In genomic region chr12:110583137-110584059, GRCh38 we compare ENCODE assay signal across 1 cellular context.
TF ChIP-seq lines count a peak whose summit lies in the region.

A gene with protein sequence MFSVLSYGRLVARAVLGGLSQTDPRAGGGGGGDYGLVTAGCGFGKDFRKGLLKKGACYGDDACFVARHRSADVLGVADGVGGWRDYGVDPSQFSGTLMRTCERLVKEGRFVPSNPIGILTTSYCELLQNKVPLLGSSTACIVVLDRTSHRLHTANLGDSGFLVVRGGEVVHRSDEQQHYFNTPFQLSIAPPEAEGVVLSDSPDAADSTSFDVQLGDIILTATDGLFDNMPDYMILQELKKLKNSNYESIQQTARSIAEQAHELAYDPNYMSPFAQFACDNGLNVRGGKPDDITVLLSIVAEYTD (minus strand): TSS chr12:110583318. CDS start chr12:110583031, 287 bp downstream.

TF ChIP-seq in K562, 482 proteins besides CTCF, POLR2A, EP300 and RAD21 (continued from another document and continues in another):
- TF ChIP-seq, protein P1, sequence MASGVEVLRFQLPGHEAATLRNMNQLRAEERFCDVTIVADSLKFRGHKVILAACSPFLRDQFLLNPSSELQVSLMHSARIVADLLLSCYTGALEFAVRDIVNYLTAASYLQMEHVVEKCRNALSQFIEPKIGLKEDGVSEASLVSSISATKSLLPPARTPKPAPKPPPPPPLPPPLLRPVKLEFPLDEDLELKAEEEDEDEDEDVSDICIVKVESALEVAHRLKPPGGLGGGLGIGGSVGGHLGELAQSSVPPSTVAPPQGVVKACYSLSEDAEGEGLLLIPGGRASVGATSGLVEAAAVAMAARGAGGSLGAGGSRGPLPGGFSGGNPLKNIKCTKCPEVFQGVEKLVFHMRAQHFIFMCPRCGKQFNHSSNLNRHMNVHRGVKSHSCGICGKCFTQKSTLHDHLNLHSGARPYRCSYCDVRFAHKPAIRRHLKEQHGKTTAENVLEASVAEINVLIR (CRISPR knock-in tag; IDR thresholded peaks at IDR 0.05): no peak
- peak; percentile 89 for TF ChIP-seq MEIS2 (IDR thresholded peaks at IDR 0.05; ENCODE audit: partially characterized antibody)
- TF ChIP-seq HCFC1 (IDR thresholded peaks at IDR 0.05; ENCODE audit: low read depth, low read length): peak; percentile 82
- TF ChIP-seq PHF8 (IDR thresholded peaks at IDR 0.05; ENCODE audit: borderline replicate concordance, low read length): peak; percentile 81; the same call in 1 of the 2 replicates
- peak; percentile 58 for TF ChIP-seq ZNF766 (CRISPR knock-in tag; conservative IDR thresholded peaks at IDR 0.05)
- no peak for TF ChIP-seq ZNF282 (CRISPR knock-in tag; IDR thresholded peaks at IDR 0.05)
- peak; percentile 89 for TF ChIP-seq POLR2G (IDR thresholded peaks at IDR 0.05; ENCODE audit: low read depth, low read length)
- TF ChIP-seq ZNF143 (CRISPR knock-in tag; IDR thresholded peaks at IDR 0.05): peak; percentile 76
- peak; percentile 72 for TF ChIP-seq POLR2AphosphoS5 (IDR thresholded peaks at IDR 0.05; ENCODE audit: control insufficient read depth, insufficient read depth, low read depth, low read length)
- TF ChIP-seq PHTF2 (CRISPR knock-in tag; IDR thresholded peaks at IDR 0.05): no peak
- TF ChIP-seq SAP30 (IDR thresholded peaks at IDR 0.05; ENCODE audit: borderline replicate concordance, insufficient read depth, low read depth, low read length, poor library complexity, severe bottlenecking): peak; percentile 54
- peak; percentile 56; the same call in 1 of the 2 replicates for TF ChIP-seq SIN3B (IDR thresholded peaks at IDR 0.05; ENCODE audit: low read depth)
- TF ChIP-seq TAF9B (IDR thresholded peaks at IDR 0.05; ENCODE audit: partially characterized antibody): peak; percentile 59
- TF ChIP-seq, protein P2, sequence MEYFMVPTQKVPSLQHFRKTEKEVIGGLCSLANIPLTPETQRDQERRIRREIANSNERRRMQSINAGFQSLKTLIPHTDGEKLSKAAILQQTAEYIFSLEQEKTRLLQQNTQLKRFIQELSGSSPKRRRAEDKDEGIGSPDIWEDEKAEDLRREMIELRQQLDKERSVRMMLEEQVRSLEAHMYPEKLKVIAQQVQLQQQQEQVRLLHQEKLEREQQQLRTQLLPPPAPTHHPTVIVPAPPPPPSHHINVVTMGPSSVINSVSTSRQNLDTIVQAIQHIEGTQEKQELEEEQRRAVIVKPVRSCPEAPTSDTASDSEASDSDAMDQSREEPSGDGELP (CRISPR knock-in tag; IDR thresholded peaks at IDR 0.05; ENCODE audit: borderline replicate concordance): peak; percentile 88
- TF ChIP-seq HDAC1 (IDR thresholded peaks at IDR 0.05): peak in 1 of 2 experiments; percentile 66; a peak in 1 of 4 replicates
- TF ChIP-seq BRF1 (IDR thresholded peaks at IDR 0.05; ENCODE audit: borderline replicate concordance, extremely low read depth, insufficient read length): no peak
- TF ChIP-seq GABPB1 (CRISPR knock-in tag; IDR thresholded peaks at IDR 0.05): peak; percentile 49; the same call in 1 of the 2 replicates
- no peak for TF ChIP-seq TRIM28 (IDR thresholded peaks at IDR 0.05)
- no peak for TF ChIP-seq MCM5 (IDR thresholded peaks at IDR 0.05; ENCODE audit: low read depth)
- TF ChIP-seq SP1 (CRISPR knock-in tag; IDR thresholded peaks at IDR 0.05): 0 out of 2 replicates have a peak, but pooled peaks have one; percentile 52
- TF ChIP-seq, protein P3, sequence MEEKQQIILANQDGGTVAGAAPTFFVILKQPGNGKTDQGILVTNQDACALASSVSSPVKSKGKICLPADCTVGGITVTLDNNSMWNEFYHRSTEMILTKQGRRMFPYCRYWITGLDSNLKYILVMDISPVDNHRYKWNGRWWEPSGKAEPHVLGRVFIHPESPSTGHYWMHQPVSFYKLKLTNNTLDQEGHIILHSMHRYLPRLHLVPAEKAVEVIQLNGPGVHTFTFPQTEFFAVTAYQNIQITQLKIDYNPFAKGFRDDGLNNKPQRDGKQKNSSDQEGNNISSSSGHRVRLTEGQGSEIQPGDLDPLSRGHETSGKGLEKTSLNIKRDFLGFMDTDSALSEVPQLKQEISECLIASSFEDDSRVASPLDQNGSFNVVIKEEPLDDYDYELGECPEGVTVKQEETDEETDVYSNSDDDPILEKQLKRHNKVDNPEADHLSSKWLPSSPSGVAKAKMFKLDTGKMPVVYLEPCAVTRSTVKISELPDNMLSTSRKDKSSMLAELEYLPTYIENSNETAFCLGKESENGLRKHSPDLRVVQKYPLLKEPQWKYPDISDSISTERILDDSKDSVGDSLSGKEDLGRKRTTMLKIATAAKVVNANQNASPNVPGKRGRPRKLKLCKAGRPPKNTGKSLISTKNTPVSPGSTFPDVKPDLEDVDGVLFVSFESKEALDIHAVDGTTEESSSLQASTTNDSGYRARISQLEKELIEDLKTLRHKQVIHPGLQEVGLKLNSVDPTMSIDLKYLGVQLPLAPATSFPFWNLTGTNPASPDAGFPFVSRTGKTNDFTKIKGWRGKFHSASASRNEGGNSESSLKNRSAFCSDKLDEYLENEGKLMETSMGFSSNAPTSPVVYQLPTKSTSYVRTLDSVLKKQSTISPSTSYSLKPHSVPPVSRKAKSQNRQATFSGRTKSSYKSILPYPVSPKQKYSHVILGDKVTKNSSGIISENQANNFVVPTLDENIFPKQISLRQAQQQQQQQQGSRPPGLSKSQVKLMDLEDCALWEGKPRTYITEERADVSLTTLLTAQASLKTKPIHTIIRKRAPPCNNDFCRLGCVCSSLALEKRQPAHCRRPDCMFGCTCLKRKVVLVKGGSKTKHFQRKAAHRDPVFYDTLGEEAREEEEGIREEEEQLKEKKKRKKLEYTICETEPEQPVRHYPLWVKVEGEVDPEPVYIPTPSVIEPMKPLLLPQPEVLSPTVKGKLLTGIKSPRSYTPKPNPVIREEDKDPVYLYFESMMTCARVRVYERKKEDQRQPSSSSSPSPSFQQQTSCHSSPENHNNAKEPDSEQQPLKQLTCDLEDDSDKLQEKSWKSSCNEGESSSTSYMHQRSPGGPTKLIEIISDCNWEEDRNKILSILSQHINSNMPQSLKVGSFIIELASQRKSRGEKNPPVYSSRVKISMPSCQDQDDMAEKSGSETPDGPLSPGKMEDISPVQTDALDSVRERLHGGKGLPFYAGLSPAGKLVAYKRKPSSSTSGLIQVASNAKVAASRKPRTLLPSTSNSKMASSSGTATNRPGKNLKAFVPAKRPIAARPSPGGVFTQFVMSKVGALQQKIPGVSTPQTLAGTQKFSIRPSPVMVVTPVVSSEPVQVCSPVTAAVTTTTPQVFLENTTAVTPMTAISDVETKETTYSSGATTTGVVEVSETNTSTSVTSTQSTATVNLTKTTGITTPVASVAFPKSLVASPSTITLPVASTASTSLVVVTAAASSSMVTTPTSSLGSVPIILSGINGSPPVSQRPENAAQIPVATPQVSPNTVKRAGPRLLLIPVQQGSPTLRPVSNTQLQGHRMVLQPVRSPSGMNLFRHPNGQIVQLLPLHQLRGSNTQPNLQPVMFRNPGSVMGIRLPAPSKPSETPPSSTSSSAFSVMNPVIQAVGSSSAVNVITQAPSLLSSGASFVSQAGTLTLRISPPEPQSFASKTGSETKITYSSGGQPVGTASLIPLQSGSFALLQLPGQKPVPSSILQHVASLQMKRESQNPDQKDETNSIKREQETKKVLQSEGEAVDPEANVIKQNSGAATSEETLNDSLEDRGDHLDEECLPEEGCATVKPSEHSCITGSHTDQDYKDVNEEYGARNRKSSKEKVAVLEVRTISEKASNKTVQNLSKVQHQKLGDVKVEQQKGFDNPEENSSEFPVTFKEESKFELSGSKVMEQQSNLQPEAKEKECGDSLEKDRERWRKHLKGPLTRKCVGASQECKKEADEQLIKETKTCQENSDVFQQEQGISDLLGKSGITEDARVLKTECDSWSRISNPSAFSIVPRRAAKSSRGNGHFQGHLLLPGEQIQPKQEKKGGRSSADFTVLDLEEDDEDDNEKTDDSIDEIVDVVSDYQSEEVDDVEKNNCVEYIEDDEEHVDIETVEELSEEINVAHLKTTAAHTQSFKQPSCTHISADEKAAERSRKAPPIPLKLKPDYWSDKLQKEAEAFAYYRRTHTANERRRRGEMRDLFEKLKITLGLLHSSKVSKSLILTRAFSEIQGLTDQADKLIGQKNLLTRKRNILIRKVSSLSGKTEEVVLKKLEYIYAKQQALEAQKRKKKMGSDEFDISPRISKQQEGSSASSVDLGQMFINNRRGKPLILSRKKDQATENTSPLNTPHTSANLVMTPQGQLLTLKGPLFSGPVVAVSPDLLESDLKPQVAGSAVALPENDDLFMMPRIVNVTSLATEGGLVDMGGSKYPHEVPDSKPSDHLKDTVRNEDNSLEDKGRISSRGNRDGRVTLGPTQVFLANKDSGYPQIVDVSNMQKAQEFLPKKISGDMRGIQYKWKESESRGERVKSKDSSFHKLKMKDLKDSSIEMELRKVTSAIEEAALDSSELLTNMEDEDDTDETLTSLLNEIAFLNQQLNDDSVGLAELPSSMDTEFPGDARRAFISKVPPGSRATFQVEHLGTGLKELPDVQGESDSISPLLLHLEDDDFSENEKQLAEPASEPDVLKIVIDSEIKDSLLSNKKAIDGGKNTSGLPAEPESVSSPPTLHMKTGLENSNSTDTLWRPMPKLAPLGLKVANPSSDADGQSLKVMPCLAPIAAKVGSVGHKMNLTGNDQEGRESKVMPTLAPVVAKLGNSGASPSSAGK (IDR thresholded peaks at IDR 0.05): no peak; the same call in 1 of the 2 replicates
- TF ChIP-seq ZNF384 (IDR thresholded peaks at IDR 0.05; ENCODE audit: low read depth, low read length): no peak
- TF ChIP-seq SMAD1 (IDR thresholded peaks at IDR 0.05; ENCODE audit: low read depth, low read length, partially characterized antibody): no peak
- no peak for TF ChIP-seq ZNF699 (CRISPR knock-in tag; IDR thresholded peaks at IDR 0.05; ENCODE audit: insufficient replicate concordance)
- TF ChIP-seq, protein P4, sequence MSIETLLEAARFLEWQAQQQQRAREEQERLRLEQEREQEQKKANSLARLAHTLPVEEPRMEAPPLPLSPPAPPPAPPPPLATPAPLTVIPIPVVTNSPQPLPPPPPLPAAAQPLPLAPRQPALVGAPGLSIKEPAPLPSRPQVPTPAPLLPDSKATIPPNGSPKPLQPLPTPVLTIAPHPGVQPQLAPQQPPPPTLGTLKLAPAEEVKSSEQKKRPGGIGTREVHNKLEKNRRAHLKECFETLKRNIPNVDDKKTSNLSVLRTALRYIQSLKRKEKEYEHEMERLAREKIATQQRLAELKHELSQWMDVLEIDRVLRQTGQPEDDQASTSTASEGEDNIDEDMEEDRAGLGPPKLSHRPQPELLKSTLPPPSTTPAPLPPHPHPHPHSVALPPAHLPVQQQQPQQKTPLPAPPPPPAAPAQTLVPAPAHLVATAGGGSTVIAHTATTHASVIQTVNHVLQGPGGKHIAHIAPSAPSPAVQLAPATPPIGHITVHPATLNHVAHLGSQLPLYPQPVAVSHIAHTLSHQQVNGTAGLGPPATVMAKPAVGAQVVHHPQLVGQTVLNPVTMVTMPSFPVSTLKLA (conservative IDR thresholded peaks at IDR 0.05): peak; percentile 51 to 62; a peak in 2 of 4 replicates
- TF ChIP-seq ZNF586 (CRISPR knock-in tag; conservative IDR thresholded peaks at IDR 0.05): no peak
- TF ChIP-seq ZNF24 (IDR thresholded peaks at IDR 0.05): 0 out of 2 replicates have a peak, but pooled peaks have one; percentile 30
- TF ChIP-seq, protein P5, sequence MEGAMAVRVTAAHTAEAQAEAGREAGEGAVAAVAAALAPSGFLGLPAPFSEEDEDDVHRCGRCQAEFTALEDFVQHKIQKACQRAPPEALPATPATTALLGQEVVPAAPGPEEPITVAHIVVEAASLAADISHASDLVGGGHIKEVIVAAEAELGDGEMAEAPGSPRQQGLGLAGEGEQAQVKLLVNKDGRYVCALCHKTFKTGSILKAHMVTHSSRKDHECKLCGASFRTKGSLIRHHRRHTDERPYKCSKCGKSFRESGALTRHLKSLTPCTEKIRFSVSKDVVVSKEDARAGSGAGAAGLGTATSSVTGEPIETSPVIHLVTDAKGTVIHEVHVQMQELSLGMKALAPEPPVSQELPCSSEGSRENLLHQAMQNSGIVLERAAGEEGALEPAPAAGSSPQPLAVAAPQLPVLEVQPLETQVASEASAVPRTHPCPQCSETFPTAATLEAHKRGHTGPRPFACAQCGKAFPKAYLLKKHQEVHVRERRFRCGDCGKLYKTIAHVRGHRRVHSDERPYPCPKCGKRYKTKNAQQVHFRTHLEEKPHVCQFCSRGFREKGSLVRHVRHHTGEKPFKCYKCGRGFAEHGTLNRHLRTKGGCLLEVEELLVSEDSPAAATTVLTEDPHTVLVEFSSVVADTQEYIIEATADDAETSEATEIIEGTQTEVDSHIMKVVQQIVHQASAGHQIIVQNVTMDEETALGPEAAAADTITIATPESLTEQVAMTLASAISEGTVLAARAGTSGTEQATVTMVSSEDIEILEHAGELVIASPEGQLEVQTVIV (CRISPR knock-in tag; IDR thresholded peaks at IDR 0.05; ENCODE audit: borderline replicate concordance): no peak
- 0 out of 2 replicates have a peak, but pooled peaks have one; percentile 15 for TF ChIP-seq LCOR (CRISPR knock-in tag; IDR thresholded peaks at IDR 0.05)
- peak in 1 of 2 experiments; percentile 85; a peak in 1 of 4 replicates for TF ChIP-seq SRF (CRISPR knock-in tag; IDR thresholded peaks at IDR 0.05)
- no peak for TF ChIP-seq MCM2 (IDR thresholded peaks at IDR 0.05; ENCODE audit: low read depth)
- TF ChIP-seq ZNF77 (CRISPR knock-in tag; IDR thresholded peaks at IDR 0.05): no peak
- TF ChIP-seq CCNT2 (IDR thresholded peaks at IDR 0.05; ENCODE audit: borderline replicate concordance, extremely low read depth, insufficient read length, low read depth, low read length): peak; percentile 72
- peak; percentile 88 for TF ChIP-seq NR2C1 (IDR thresholded peaks at IDR 0.05)
- peak; percentile 75 for TF ChIP-seq NR2C1 (tag; IDR thresholded peaks at IDR 0.05)
- TF ChIP-seq ILK (tag; IDR thresholded peaks at IDR 0.05; ENCODE audit: borderline replicate concordance, low read depth): no peak
- TF ChIP-seq ZNF707 (CRISPR knock-in tag; conservative IDR thresholded peaks at IDR 0.05): no peak
- TF ChIP-seq EP400 (IDR thresholded peaks at IDR 0.05): peak; percentile 37; the same call in 1 of the 2 replicates
- TF ChIP-seq E2F1 (CRISPR knock-in tag; IDR thresholded peaks at IDR 0.05): 0 out of 2 replicates have a peak, but pooled peaks have one; percentile 41
- TF ChIP-seq SMARCE1 (IDR thresholded peaks at IDR 0.05): 0 out of 2 replicates have a peak, but pooled peaks have one; percentile 57
- no peak for TF ChIP-seq SRSF1 (IDR thresholded peaks at IDR 0.05; ENCODE audit: low read depth, low read length)
- no peak for TF ChIP-seq ARID3B (CRISPR knock-in tag; IDR thresholded peaks at IDR 0.05; ENCODE audit: borderline replicate concordance)
